In the genomic region with DNA sequence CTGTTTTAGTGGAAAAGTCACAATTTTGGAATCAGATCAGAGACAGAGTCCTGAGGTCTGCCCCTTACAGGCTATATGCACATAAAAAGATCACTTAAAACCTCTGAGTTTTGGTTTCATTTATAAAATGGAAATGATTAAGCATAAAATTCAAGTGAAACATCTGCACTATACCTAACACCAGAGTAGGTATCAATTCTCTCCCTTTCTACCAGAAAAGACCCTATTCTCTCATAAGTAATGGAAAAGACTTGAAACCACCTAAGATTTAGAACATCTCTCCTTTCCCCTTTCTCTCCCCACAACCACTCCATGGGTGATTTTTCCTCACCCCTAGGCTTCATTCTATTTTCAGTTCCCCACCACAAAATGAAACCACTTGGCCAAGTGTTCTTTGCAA, we compare ENCODE assay signal across 9 cellular contexts. TPM values are rescaled to one million over a fixed set of nuclear protein-coding genes. Genes with fewer than 3 reads are reported as not detected.
A peak's percentile ranks its signal among the peaks of the same experiment; 100 is the strongest.
DNase-seq lines count a peak whose midpoint lies in the region; ATAC-seq lines count a peak whose summit lies in the region.
"Had no signal": no experiment of that assay in that cellular context is flagged by ENCODE, and none has a peak within 500 bp of the region (broad histone marks: within the 10 kb centered on the region; RNA-seq: fewer than 3 reads in every experiment).

No MANE protein-coding gene starts in this region.

- peak overlapping the region; percentile 50 for H3K27ac ChIP-seq in effector memory CD4-positive, alpha-beta T cell (ENCODE audit: insufficient read depth, low read length, poor library complexity, severe bottlenecking)
- H3K27ac ChIP-seq in Karpas-422 (ENCODE audit: low read length), result no peak overlapping the region

- no peaks in the 10 kb centered on the region for H3K79me2 ChIP-seq in Karpas-422 (ENCODE audit: low read length)

- no peaks in the 10 kb centered on the region for H3K9me2 ChIP-seq in Karpas-422 (replicated peaks; ENCODE audit: insufficient read depth, low read length)

- no peaks in the 10 kb centered on the region for H3K27me3 ChIP-seq in effector memory CD4-positive, alpha-beta T cell (replicated peaks; ENCODE audit: control insufficient read depth, insufficient read depth, low read length, poor library complexity, severe bottlenecking)
- no peaks in the 10 kb centered on the region for H3K27me3 ChIP-seq in Karpas-422 (ENCODE audit: low read length)
- H3K27me3 ChIP-seq: transverse colon had no signal

- no peaks in the 10 kb centered on the region for H4K20me1 ChIP-seq in Karpas-422 (ENCODE audit: insufficient read depth, low read depth, low read length)

- no peak overlapping the region for H3K4me3 ChIP-seq in effector memory CD4-positive, alpha-beta T cell (ENCODE audit: insufficient read depth, low read depth, low read length, poor library complexity, severe bottlenecking)
- H3K4me3 ChIP-seq in Karpas-422 (ENCODE audit: low read length), result no peak overlapping the region

- no peaks in the 10 kb centered on the region for H3K36me3 ChIP-seq in effector memory CD4-positive, alpha-beta T cell (ENCODE audit: control insufficient read depth, insufficient read depth, low read length)
- no peaks in the 10 kb centered on the region for H3K36me3 ChIP-seq in Karpas-422 (ENCODE audit: insufficient read depth, low read length)
- H3K36me3 ChIP-seq: transverse colon had no signal

- H3K9me3 ChIP-seq in effector memory CD4-positive, alpha-beta T cell (ENCODE audit: control insufficient read depth, low read length), result no peaks in the 10 kb centered on the region
- H3K9me3 ChIP-seq in Karpas-422 (ENCODE audit: low read length), result no peaks in the 10 kb centered on the region
- H3K9me3 ChIP-seq: transverse colon had no signal

- no peak overlapping the region for H3K4me2 ChIP-seq in Karpas-422 (ENCODE audit: low read depth, low read length, poor library complexity, severe bottlenecking)

- no peak overlapping the region for H2AFZ ChIP-seq in Karpas-422 (ENCODE audit: low read length)

- no peak overlapping the region for H3K9ac ChIP-seq in Karpas-422 (ENCODE audit: low read length)

- H3K4me1 ChIP-seq in effector memory CD4-positive, alpha-beta T cell (ENCODE audit: control insufficient read depth, insufficient read depth, low read length, poor library complexity, severe bottlenecking), result no peaks in the 10 kb centered on the region
- no peaks in the 10 kb centered on the region for H3K4me1 ChIP-seq in Karpas-422 (ENCODE audit: low read length)

- peak; percentile 68 for ATAC-seq in GM18508 (IDR thresholded peaks at IDR 0.05; ENCODE audit: insufficient read depth, unreplicated experiment)
- ATAC-seq in GM21447 (IDR thresholded peaks at IDR 0.05; ENCODE audit: unreplicated experiment), result peak; percentile 49
- peak; percentile 60 for ATAC-seq in HG03432 (IDR thresholded peaks at IDR 0.05; ENCODE audit: unreplicated experiment)

- no peak for DNase-seq in effector memory CD4-positive, alpha-beta T cell
- DNase-seq in SIG-M5 treated with dmso at 0.1 percent for 504 hours (lab: John Stamatoyannopoulos, UW; ENCODE audit: unreplicated experiment), result no peak
- no peak for DNase-seq in kidney tubule cell (ENCODE audit: low spot score)
- no peak for DNase-seq in Karpas-422
- no peak for DNase-seq in stimulated activated naive CD4-positive, alpha-beta T cell treated with Interleukin-2 at 50 U/mL for 16 hours (lab: John Stamatoyannopoulos, UW)
- DNase-seq: transverse colon had no signal

RNA-seq across cellular contexts. Expression of a gene that starts 0.9 kb away (rescaled TPM):
- total RNA-seq in Karpas-422 (2014; rRNA removed; shearing (Covaris generic); ENCODE audit: low replicate concordance), result not detected in 2 replicates
